28 cellular contexts compared by ENCODE assay signal in the genomic region with DNA sequence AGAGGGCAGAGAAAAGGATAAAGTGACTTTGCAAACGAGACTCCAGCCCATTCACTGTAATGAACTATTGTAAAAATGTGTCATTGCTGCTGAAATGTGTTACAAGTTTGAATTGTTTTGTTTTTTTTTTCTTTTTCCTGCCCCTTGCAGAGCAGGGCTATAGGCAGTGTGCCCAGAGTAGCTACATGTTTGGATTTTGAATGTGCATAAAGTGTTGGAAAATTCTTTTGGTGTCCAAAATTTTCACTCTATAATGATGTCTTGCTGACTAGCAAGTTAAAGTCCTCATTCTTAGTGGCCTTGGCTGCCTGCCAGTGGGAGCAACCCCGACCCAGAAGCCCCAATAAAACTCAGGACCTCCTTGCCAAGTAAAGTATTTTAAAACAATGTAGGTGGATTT.
DNase-seq lines count a peak whose midpoint lies in the region; ATAC-seq, FAIRE-seq and TF ChIP-seq lines count a peak whose summit lies in the region.
"Had no signal": no experiment of that assay in that cellular context is flagged by ENCODE, and none has a peak within 500 bp of the region (broad histone marks: within the 10 kb centered on the region; RNA-seq: fewer than 3 reads in every experiment).

No MANE protein-coding gene starts in this region.

- DNase-seq in HepG2 (ENCODE audit: low spot score): no peak
- no peak for DNase-seq in right lobe of liver
- DNase-seq in fibroblast of gingiva (ENCODE audit: low read depth): peak; percentile 72
- DNase-seq in middle frontal gyrus (ENCODE audit: extremely low spot score, low spot score): peak; percentile 9
- no peak for DNase-seq in colonic mucosa
- DNase-seq in stimulated activated CD4-positive, alpha-beta T cell treated with anti-CD3 and anti-CD28 coated beads, Interleukin-4, amount 100 ng/mL, for 24 hours: no peak
- no peak for DNase-seq in NCI-H82 (lab: John Stamatoyannopoulos, UW)
- DNase-seq in endodermal cell: no peak
- DNase-seq: activated CD4-positive, alpha-beta T cell treated with anti-CD3 and anti-CD28 coated beads, Interleukin-2, amount 50 U/mL, for 48 hours; activated naive CD4-positive, alpha-beta T cell; AML-193; amniotic stem cell; foreskin keratinocyte; H9; naive B cell; NCI-H1105; NCI-H2081; NCI-H446 treated with DMSO at 0.1 percent for 48 hours; NK-92 treated with Interleukin-12 subunit alpha and Interleukin-12 subunit beta, amount 100 ng/mL, for 24 hours; Peyer's patch; stimulated activated CD4-positive, alpha-beta T cell treated with anti-CD3 and anti-CD28 coated beads, Interleukin-2, amount 100 ng/mL, for 24 hours; stimulated activated naive CD8-positive, alpha-beta T cell treated with anti-CD3 and anti-CD28 coated beads, Interleukin-15, amount 100 ng/mL, for 72 hours had no signal

- H3K27me3 ChIP-seq in HepG2 (ENCODE audit: control insufficient read depth in 1 of 2, insufficient read depth in 2 of 2, low read length in 2 of 2): no peaks in the 10 kb centered on the region
- no peaks in the 10 kb centered on the region for H3K27me3 ChIP-seq in right lobe of liver
- H3K27me3 ChIP-seq in colonic mucosa: no peaks in the 10 kb centered on the region
- H3K27me3 ChIP-seq in endodermal cell (ENCODE audit: control insufficient read depth, insufficient read depth, low read length, poor library complexity, severe bottlenecking): no peaks in the 10 kb centered on the region
- H3K27me3 ChIP-seq: foreskin keratinocyte, Peyer's patch had no signal

- H3K27ac ChIP-seq in HepG2 (ENCODE audit: extremely low read length, insufficient read depth, low read length): no peak overlapping the region
- no peak overlapping the region for H3K27ac ChIP-seq in right lobe of liver
- H3K27ac ChIP-seq in colonic mucosa: no peak overlapping the region
- no peak overlapping the region for H3K27ac ChIP-seq in endodermal cell (ENCODE audit: low read depth, low read length)
- H3K27ac ChIP-seq: 22Rv1, coronary artery, foreskin keratinocyte, Peyer's patch had no signal

- TF ChIP-seq POLR2A in HepG2 (IDR thresholded peaks at IDR 0.05; ENCODE audit: insufficient read depth in 1 of 2, low read depth in 2 of 2, low read length in 2 of 2): no peak
- TF ChIP-seq POLR2A in right lobe of liver (IDR thresholded peaks at IDR 0.05): no peak

- CTCF ChIA-PET in HepG2 (lab: Yijun Ruan, JAX; ENCODE audit: low intra/inter-chr PET ratio, low total read pairs): no interaction called here

- no peak for TF ChIP-seq RAD21 in HepG2 (CRISPR knock-in tag; IDR thresholded peaks at IDR 0.05)

- TF ChIP-seq EP300 in HepG2 (IDR thresholded peaks at IDR 0.05; ENCODE audit: low read depth in 2 of 2, low read length in 2 of 2) (no peak), HepG2 (CRISPR knock-in tag; IDR thresholded peaks at IDR 0.05; ENCODE audit: borderline replicate concordance) (no peak)

- no peak overlapping the region for H3K4me3 ChIP-seq in HepG2 (replicated peaks in 1 of 3; ENCODE audit: insufficient read depth in 1 of 3, low read depth in 2 of 3, low read length in 3 of 3)
- H3K4me3 ChIP-seq in right lobe of liver: no peak overlapping the region
- H3K4me3 ChIP-seq in colonic mucosa: no peak overlapping the region
- no peak overlapping the region for H3K4me3 ChIP-seq in endodermal cell (ENCODE audit: low read length)
- H3K4me3 ChIP-seq: coronary artery, Peyer's patch had no signal

- H3K27ac Mint-ChIP-seq in endodermal cell: no peak overlapping the region
- H3K27ac Mint-ChIP-seq: H9; memory B cell; naive B cell; stimulated activated naive CD8-positive, alpha-beta T cell treated with anti-CD3 and anti-CD28 coated beads, Interleukin-15, amount 100 ng/mL, for 72 hours; WTC11 had no signal

- TF ChIP-seq CTCF in HepG2 (CRISPR knock-in tag; IDR thresholded peaks at IDR 0.05): no peak
- no peak for TF ChIP-seq CTCF in right lobe of liver (IDR thresholded peaks at IDR 0.05)
- TF ChIP-seq CTCF in colonic mucosa (IDR thresholded peaks at IDR 0.05): no peak
- no peak for TF ChIP-seq CTCF in endodermal cell (conservative IDR thresholded peaks at IDR 0.05)

- peaks cover 13% of the 10 kb centered on the region for H3K4me1 Mint-ChIP-seq in endodermal cell
- H3K4me1 Mint-ChIP-seq: memory B cell; naive B cell; stimulated activated naive CD8-positive, alpha-beta T cell treated with anti-CD3 and anti-CD28 coated beads, Interleukin-15, amount 100 ng/mL, for 72 hours had no signal

- H3K27me3 Mint-ChIP-seq in endodermal cell (ENCODE audit: insufficient read depth): no peaks in the 10 kb centered on the region

- no peak overlapping the region for H2AFZ ChIP-seq in HepG2 (ENCODE audit: low read length)

- in situ Hi-C loops in HepG2 (cut with HindIII; ENCODE audit: extremely low pct_ligation_motif_present, low pct_unique_long_range_greater_than_20kb): no loop called here

- peak; percentile 60 for FAIRE-seq in HepG2 (lab: Jason Lieb, UNC)
- FAIRE-seq: endometrium, GM12892 had no signal

- H3K4me2 ChIP-seq in HepG2 (ENCODE audit: low read depth, low read length): no peak overlapping the region

- intact Hi-C loops in HepG2 (cut with micrococcal nuclease; ENCODE audit: unreplicated experiment) (no loop called here), right lobe of liver (cut with DNase I) (no loop called here), colonic mucosa (cut with DNase I) (no loop called here)

- H3K9ac ChIP-seq in HepG2 (ENCODE audit: insufficient read depth, low read depth, low read length): no peak overlapping the region
- no peak overlapping the region for H3K9ac ChIP-seq in colonic mucosa (ENCODE audit: low read depth in 2 of 2, low read length in 2 of 2)
- H3K9ac ChIP-seq in endodermal cell (ENCODE audit: extremely low read depth, low read length, poor library complexity, severe bottlenecking): no peak overlapping the region

- no peaks in the 10 kb centered on the region for H3K36me3 Mint-ChIP-seq in endodermal cell (ENCODE audit: low read depth)
- H3K36me3 Mint-ChIP-seq: memory B cell, naive B cell, WTC11 had no signal

- BruUV-seq in HepG2 (replicated peaks; lab: Mats Ljungman, UMichigan): no TSS peak

- H3K9me3 Mint-ChIP-seq in endodermal cell: no peaks in the 10 kb centered on the region
- H3K9me3 Mint-ChIP-seq: H9; stimulated activated naive CD8-positive, alpha-beta T cell treated with anti-CD3 and anti-CD28 coated beads, Interleukin-15, amount 100 ng/mL, for 72 hours; WTC11 had no signal

- no peak overlapping the region for H3K4me3 Mint-ChIP-seq in endodermal cell
- H3K4me3 Mint-ChIP-seq: H9; memory B cell; naive B cell; stimulated activated naive CD8-positive, alpha-beta T cell treated with anti-CD3 and anti-CD28 coated beads, Interleukin-15, amount 100 ng/mL, for 72 hours; WTC11 had no signal

- H4K20me1 ChIP-seq in HepG2 (ENCODE audit: insufficient read depth, low read length): no peaks in the 10 kb centered on the region

- H3K79me2 ChIP-seq in HepG2 (ENCODE audit: insufficient read depth, low read length): no peaks in the 10 kb centered on the region

- POLR2A ChIA-PET in HepG2 (lab: Yijun Ruan, JAX): no interaction called here

- H3K4me1 ChIP-seq in HepG2 (ENCODE audit: insufficient read depth, low read length): peaks cover 30% of the 10 kb centered on the region
- H3K4me1 ChIP-seq in right lobe of liver: no peaks in the 10 kb centered on the region
- no peaks in the 10 kb centered on the region for H3K4me1 ChIP-seq in colonic mucosa
- peaks cover 5% of the 10 kb centered on the region for H3K4me1 ChIP-seq in endodermal cell (ENCODE audit: control insufficient read depth, insufficient read depth, low read length)
- H3K4me1 ChIP-seq: foreskin keratinocyte, Peyer's patch had no signal

- H3K36me3 ChIP-seq in HepG2 (replicated peaks in 1 of 2; ENCODE audit: control insufficient read depth in 1 of 2, insufficient read depth in 2 of 2, low read length in 2 of 2) (no peaks in the 10 kb centered on the region), right lobe of liver (no peaks in the 10 kb centered on the region), colonic mucosa (no peaks in the 10 kb centered on the region), endodermal cell (ENCODE audit: control insufficient read depth, insufficient read depth, low read length) (no peaks in the 10 kb centered on the region)
- H3K36me3 ChIP-seq: Peyer's patch had no signal

- WGBS in HepG2 (ENCODE audit: low lambda C conversion rate): 11% methylated on average over 2 of the region's 2 CpGs
- 30% methylated on average over 2 of the region's 2 CpGs for WGBS in right lobe of liver (ENCODE audit: insufficient coverage, low coverage, low lambda C conversion rate, missing lambda C conversion rate)
- WGBS in endodermal cell (ENCODE audit: insufficient coverage in 1 of 2, insufficient read length in 1 of 2), 2 experiments: 88 to 96% methylated on average over 2 of the region's 2 CpGs

- no peak for ATAC-seq in HepG2
- ATAC-seq in right lobe of liver: no peak
- ATAC-seq: foreskin keratinocyte; stimulated activated naive CD8-positive, alpha-beta T cell treated with anti-CD3 and anti-CD28 coated beads, Interleukin-15, amount 100 ng/mL, for 72 hours; WTC11 had no signal

- H3K9me3 ChIP-seq in HepG2 (ENCODE audit: low read length) (no peaks in the 10 kb centered on the region), right lobe of liver (no peaks in the 10 kb centered on the region), colonic mucosa (no peaks in the 10 kb centered on the region), endodermal cell (ENCODE audit: control insufficient read depth, low read length) (no peaks in the 10 kb centered on the region)
- H3K9me3 ChIP-seq: Peyer's patch had no signal

TF ChIP-seq in HepG2, 621 proteins besides CTCF, POLR2A, EP300 and RAD21 (continues in another document):
- TF ChIP-seq CREM (IDR thresholded peaks at IDR 0.05) (no peak), CREM (CRISPR knock-in tag; IDR thresholded peaks at IDR 0.05) (no peak), ZNF430 (CRISPR knock-in tag; IDR thresholded peaks at IDR 0.05) (no peak), RCOR2 (CRISPR knock-in tag; IDR thresholded peaks at IDR 0.05) (no peak), MIER2 (CRISPR knock-in tag; IDR thresholded peaks at IDR 0.05) (no peak)
- TF ChIP-seq, protein P1, sequence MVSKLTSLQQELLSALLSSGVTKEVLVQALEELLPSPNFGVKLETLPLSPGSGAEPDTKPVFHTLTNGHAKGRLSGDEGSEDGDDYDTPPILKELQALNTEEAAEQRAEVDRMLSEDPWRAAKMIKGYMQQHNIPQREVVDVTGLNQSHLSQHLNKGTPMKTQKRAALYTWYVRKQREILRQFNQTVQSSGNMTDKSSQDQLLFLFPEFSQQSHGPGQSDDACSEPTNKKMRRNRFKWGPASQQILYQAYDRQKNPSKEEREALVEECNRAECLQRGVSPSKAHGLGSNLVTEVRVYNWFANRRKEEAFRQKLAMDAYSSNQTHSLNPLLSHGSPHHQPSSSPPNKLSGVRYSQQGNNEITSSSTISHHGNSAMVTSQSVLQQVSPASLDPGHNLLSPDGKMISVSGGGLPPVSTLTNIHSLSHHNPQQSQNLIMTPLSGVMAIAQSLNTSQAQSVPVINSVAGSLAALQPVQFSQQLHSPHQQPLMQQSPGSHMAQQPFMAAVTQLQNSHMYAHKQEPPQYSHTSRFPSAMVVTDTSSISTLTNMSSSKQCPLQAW (CRISPR knock-in tag; IDR thresholded peaks at IDR 0.05): no peak

Comparison
In these comparisons a context has a peak if more than half of its experiments do, and no peak if none do; other contexts are left out.
1. DNase-seq: peak in fibroblast of gingiva (single experiment) and middle frontal gyrus (single experiment); none in HepG2 (single experiment), right lobe of liver (0 of 3), colonic mucosa (single experiment), stimulated activated CD4-positive, alpha-beta T cell treated with anti-CD3 and anti-CD28 coated beads, Interleukin-4, amount 100 ng/mL, for 24 hours (single experiment), NCI-H82 (single experiment) and endodermal cell (single experiment).